Comparison of ENCODE assay signal across 8 cellular contexts in the genomic region with DNA sequence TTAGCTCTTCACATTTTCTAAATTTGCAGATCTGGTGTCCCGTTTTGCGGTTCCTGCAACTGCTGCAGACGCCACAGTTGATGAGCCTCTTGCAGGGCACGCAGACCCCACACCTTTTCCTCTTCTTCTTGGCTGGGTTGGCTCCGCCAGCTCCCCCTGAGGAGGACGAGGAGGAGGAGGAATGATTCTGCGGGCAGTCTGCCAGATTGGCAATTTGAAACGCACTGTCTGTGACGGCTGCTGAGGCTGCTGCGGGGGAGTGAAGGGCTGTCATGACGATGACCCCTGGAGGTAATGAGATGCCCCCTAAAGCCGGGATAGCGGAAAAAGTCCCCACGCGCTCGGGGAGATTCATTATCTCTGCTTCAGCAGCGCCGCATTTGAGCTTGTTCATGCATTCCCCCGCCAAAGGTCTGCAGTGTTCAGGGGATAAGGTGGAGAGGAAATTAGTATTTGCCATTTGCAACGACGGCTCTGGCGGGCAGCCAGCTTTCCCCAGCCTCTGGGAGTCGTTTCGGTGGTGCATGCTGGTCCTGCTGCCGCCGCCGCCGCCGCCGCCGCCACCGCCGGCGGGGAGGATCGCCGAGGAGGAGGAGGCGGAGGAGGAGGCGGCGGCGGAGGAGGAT. TPM values are rescaled to one million over a fixed set of nuclear protein-coding genes. Genes with fewer than 3 reads are reported as not detected.
A peak's percentile ranks its signal among the peaks of the same experiment; 100 is the strongest.
DNase-seq lines count a peak whose midpoint lies in the region; ATAC-seq and TF ChIP-seq lines count a peak whose summit lies in the region.

No MANE protein-coding gene starts in this region.

- H2BK5ac ChIP-seq in IMR-90 (ENCODE audit: low read depth, low read length, poor library complexity, severe bottlenecking) = no peak overlapping the region

- H3K4me1 Mint-ChIP-seq in activated T-helper 2 cell treated with anti-CD3 and anti-CD28 coated beads, Interferon-gamma antibody, Interleukin-2, Interleukin-4, amounts not matched to agents 10 μg/mL and 5 μg/mL and 100 μg/mL, durations not matched to agents 14 hours and 24 hours and 36 hours (ENCODE audit: low read depth) = peaks cover 23% of the 10 kb centered on the region
- peaks cover 88% of the 10 kb centered on the region for H3K4me1 Mint-ChIP-seq in nephron progenitor cell

- H3K9me1 ChIP-seq in IMR-90 (ENCODE audit: insufficient read depth, low read length) = no peaks in the 10 kb centered on the region

- BruUV-seq in IMR-90 (replicated peaks; lab: Mats Ljungman, UMichigan) = no TSS peak

- intact Hi-C loops in IMR-90 (cut with micrococcal nuclease) (no loop called here), upper lobe of right lung (cut with DNase I) (no loop called here)
- intact Hi-C loops in activated T-helper 2 cell treated with anti-CD3 and anti-CD28 coated beads, Interferon-gamma antibody, Interleukin-2, Interleukin-4, amounts not matched to agents 10 μg/mL and 5 μg/mL and 100 μg/mL, durations not matched to agents 14 hours and 24 hours and 36 hours (cut with micrococcal nuclease) = no loop called here

- DNase-seq in DMS53 (lab: John Stamatoyannopoulos, UW) (peak; percentile 85), IMR-90 (peak; percentile 17), Peyer's patch (peak; percentile 22 to 80 (median 78)), foreskin melanocyte (peak; percentile 10), nephron progenitor cell (peak; percentile 80), upper lobe of right lung (peak; percentile 88)
- no peak for DNase-seq in activated T-helper 2 cell treated with anti-CD3 and anti-CD28 coated beads, Interferon-gamma antibody, Interleukin-2, Interleukin-4, amounts not matched to agents 10 μg/mL and 5 μg/mL and 100 μg/mL, durations not matched to agents 14 hours and 24 hours and 36 hours (ENCODE audit: low spot score)

- H3K4me1 ChIP-seq in IMR-90 (ENCODE audit: control insufficient read depth, insufficient read depth, low read length) (no peaks in the 10 kb centered on the region), Peyer's patch (peaks cover 0 to 14% (median 2%) of the 10 kb centered on the region in 4 donors), upper lobe of right lung (peaks cover 4% of the 10 kb centered on the region)

- TF ChIP-seq POLR2A in IMR-90 (IDR thresholded peaks at IDR 0.05; ENCODE audit: low read depth, low read length) (no peak), Peyer's patch (IDR thresholded peaks at IDR 0.05) (peak in 1 of 2 donors; percentile 8)

- CTCF ChIA-PET in IMR-90 (lab: Yijun Ruan, JAX) = no interaction called here

- H3K18ac ChIP-seq in IMR-90 (ENCODE audit: low read depth, low read length) = no peak overlapping the region

- H3K79me1 ChIP-seq in IMR-90 (ENCODE audit: low read depth in 1 of 2, low read length in 2 of 2) = no peaks in the 10 kb centered on the region

- H4K91ac ChIP-seq in IMR-90 (ENCODE audit: insufficient read depth, low read depth, low read length) = no peak overlapping the region

- H3K4me3 Mint-ChIP-seq in activated T-helper 2 cell treated with anti-CD3 and anti-CD28 coated beads, Interferon-gamma antibody, Interleukin-2, Interleukin-4, amounts not matched to agents 10 μg/mL and 5 μg/mL and 100 μg/mL, durations not matched to agents 14 hours and 24 hours and 36 hours (ENCODE audit: low read depth) = peak overlapping the region; percentile 72
- H3K4me3 Mint-ChIP-seq in nephron progenitor cell = peak overlapping the region; percentile 83

- H3K9me3 Mint-ChIP-seq in activated T-helper 2 cell treated with anti-CD3 and anti-CD28 coated beads, Interferon-gamma antibody, Interleukin-2, Interleukin-4, amounts not matched to agents 10 μg/mL and 5 μg/mL and 100 μg/mL, durations not matched to agents 14 hours and 24 hours and 36 hours = no peaks in the 10 kb centered on the region
- no peaks in the 10 kb centered on the region for H3K9me3 Mint-ChIP-seq in nephron progenitor cell

- no peak overlapping the region for H3K4ac ChIP-seq in IMR-90 (ENCODE audit: low read depth, low read length)

- ATAC-seq in GM21576 (IDR thresholded peaks at IDR 0.05; ENCODE audit: unreplicated experiment) (peak; percentile 22), IMR-90 (ENCODE audit: low read depth) (peak; percentile 63), upper lobe of right lung (peak; percentile 72)

- dilution Hi-C loops in IMR-90 (cut with HindIII; ENCODE audit: low sequenced_read_pairs, unreplicated experiment) = no loop called here

- POLR2A ChIA-PET in IMR-90 (lab: Charles Lee; ENCODE audit: unreplicated experiment) = no interaction called here

- H2BK120ac ChIP-seq in IMR-90 (ENCODE audit: low read depth, low read length) = no peak overlapping the region

- in situ Hi-C loops in IMR-90 (cut with MboI; ENCODE audit: low sequenced_read_pairs) = no loop called here

- no peak overlapping the region for H2AK9ac ChIP-seq in IMR-90 (replicated peaks; ENCODE audit: low read depth, low read length, poor library complexity)

- H2AK5ac ChIP-seq in IMR-90 (ENCODE audit: low read depth, low read length) = no peak overlapping the region

- peaks cover 12% of the 10 kb centered on the region for H3K27me3 ChIP-seq in IMR-90 (ENCODE audit: control insufficient read depth, insufficient read depth, low read length)
- no peaks in the 10 kb centered on the region for H3K27me3 ChIP-seq in Peyer's patch
- H3K27me3 ChIP-seq in upper lobe of right lung = peaks cover 19% of the 10 kb centered on the region

- no peaks in the 10 kb centered on the region for H3K36me3 Mint-ChIP-seq in activated T-helper 2 cell treated with anti-CD3 and anti-CD28 coated beads, Interferon-gamma antibody, Interleukin-2, Interleukin-4, amounts not matched to agents 10 μg/mL and 5 μg/mL and 100 μg/mL, durations not matched to agents 14 hours and 24 hours and 36 hours (ENCODE audit: low read depth)
- no peaks in the 10 kb centered on the region for H3K36me3 Mint-ChIP-seq in nephron progenitor cell (ENCODE audit: low read depth)

- WGBS in IMR-90 (ENCODE audit: extremely low coverage in 2 of 2, insufficient read length in 1 of 2), 2 experiments = 3% methylated on average over 7 of the region's 40 CpGs; no CpG with 5 or more reads in 1 of the 2 experiments

- H3K27ac Mint-ChIP-seq in activated T-helper 2 cell treated with anti-CD3 and anti-CD28 coated beads, Interferon-gamma antibody, Interleukin-2, Interleukin-4, amounts not matched to agents 10 μg/mL and 5 μg/mL and 100 μg/mL, durations not matched to agents 14 hours and 24 hours and 36 hours = no peak overlapping the region
- H3K27ac Mint-ChIP-seq in nephron progenitor cell = peak overlapping the region; percentile 99

- no peak overlapping the region for H3K23ac ChIP-seq in IMR-90 (ENCODE audit: low read depth, low read length)

- no peak overlapping the region for H3K9ac ChIP-seq in IMR-90 (ENCODE audit: low read depth, low read length)

- H3K27me3 Mint-ChIP-seq in activated T-helper 2 cell treated with anti-CD3 and anti-CD28 coated beads, Interferon-gamma antibody, Interleukin-2, Interleukin-4, amounts not matched to agents 10 μg/mL and 5 μg/mL and 100 μg/mL, durations not matched to agents 14 hours and 24 hours and 36 hours (ENCODE audit: low read depth) = peaks cover 69% of the 10 kb centered on the region
- H3K27me3 Mint-ChIP-seq in nephron progenitor cell (ENCODE audit: low read depth, poor library complexity) = peaks cover 2% of the 10 kb centered on the region

- no peak for TF ChIP-seq RAD21 in IMR-90 (IDR thresholded peaks at IDR 0.05; ENCODE audit: low read length)

- no peak overlapping the region for H4K8ac ChIP-seq in IMR-90 (ENCODE audit: low read depth in 2 of 2, low read length in 2 of 2)

- no peak overlapping the region for H2BK15ac ChIP-seq in IMR-90 (ENCODE audit: low read depth, low read length)

- H3K27ac ChIP-seq in IMR-90 (ENCODE audit: insufficient read depth, low read length) (no peak overlapping the region), Peyer's patch (peak overlapping the region in 3 of 4 donors; percentile 39 to 90 (median 88)), upper lobe of right lung (no peak overlapping the region)

- H3K4me2 ChIP-seq in IMR-90 (ENCODE audit: low read depth, low read length) = peak overlapping the region; percentile 77

- H3K4me3 ChIP-seq in IMR-90 (ENCODE audit: insufficient read depth, low read depth, low read length) (peak overlapping the region; percentile 36), Peyer's patch (peak overlapping the region; percentile 45 to 74 (median 57)), upper lobe of right lung (peak overlapping the region; percentile 55)

- H2AFZ ChIP-seq in IMR-90 (replicated peaks; ENCODE audit: low read length, poor library complexity) = peak overlapping the region; percentile 73

- TF ChIP-seq CTCF in IMR-90 (conservative IDR thresholded peaks at IDR 0.05; ENCODE audit: low read depth, low read length) = no peak
- TF ChIP-seq CTCF in Peyer's patch (IDR thresholded peaks at IDR 0.05) = no peak
- no peak for TF ChIP-seq CTCF in nephron progenitor cell (IDR thresholded peaks at IDR 0.05)
- TF ChIP-seq CTCF in upper lobe of right lung (IDR thresholded peaks at IDR 0.05) = no peak

- no peak overlapping the region for H3K14ac ChIP-seq in IMR-90 (replicated peaks; ENCODE audit: low read depth, low read length)

- H3K56ac ChIP-seq in IMR-90 (ENCODE audit: extremely low read depth, insufficient read depth, low read length) = no peak overlapping the region

- no peak overlapping the region for H4K5ac ChIP-seq in IMR-90 (ENCODE audit: low read depth, low read length)

- H3K36me3 ChIP-seq in IMR-90 (ENCODE audit: control insufficient read depth, insufficient read depth, low read length) (no peaks in the 10 kb centered on the region), Peyer's patch (no peaks in the 10 kb centered on the region), upper lobe of right lung (no peaks in the 10 kb centered on the region)

- H3K9me3 ChIP-seq in IMR-90 (ENCODE audit: control insufficient read depth, insufficient read depth, low read length) (no peaks in the 10 kb centered on the region), Peyer's patch (no peaks in the 10 kb centered on the region), upper lobe of right lung (no peaks in the 10 kb centered on the region)

- H2BK20ac ChIP-seq in IMR-90 (ENCODE audit: low read depth, low read length) = no peak overlapping the region

- H4K20me1 ChIP-seq in IMR-90 (ENCODE audit: insufficient read depth, low read length) = no peaks in the 10 kb centered on the region

TF ChIP-seq in IMR-90, 13 proteins besides CTCF, POLR2A, EP300 and RAD21 (continues in another document):
- TF ChIP-seq CHD1 (IDR thresholded peaks at IDR 0.05; ENCODE audit: low read depth, low read length) (no peak), RFX5 (IDR thresholded peaks at IDR 0.05; ENCODE audit: low read depth, low read length) (no peak), SMC3 (IDR thresholded peaks at IDR 0.05; ENCODE audit: low read depth, low read length) (no peak), MAFK (IDR thresholded peaks at IDR 0.05; ENCODE audit: low read depth, low read length) (no peak)

RNA-seq across cellular contexts. Expression of a gene that starts 3.8 kb away (rescaled TPM):
- total RNA-seq in IMR-90 (2012; rRNA removed) (under 0.01 TPM in 1 of 2 replicates, not detected in the other), Peyer's patch (1 to 10 TPM; 3.3 to 5.0 (median 3.4) TPM), upper lobe of right lung (0.61 TPM)
- not detected in 2 replicates for polyA plus RNA-seq in IMR-90 (2012; rRNA removed)
- not detected in 2 replicates for polyA plus RNA-seq in IMR-90 (2012; cell fraction: cytosol; rRNA removed)
- not detected in 2 replicates for polyA plus RNA-seq in IMR-90 (2012; cell fraction: nucleus; rRNA removed; ENCODE audit: low replicate concordance)
- not detected in 2 replicates for total RNA-seq in activated T-helper 2 cell treated with anti-CD3 and anti-CD28 coated beads, Interferon-gamma antibody, Interleukin-2, Interleukin-4, amounts not matched to agents 10 μg/mL and 5 μg/mL and 100 μg/mL, durations not matched to agents 14 hours and 24 hours and 36 hours

Comparison
In these comparisons a context has a peak if more than half of its experiments do, and no peak if none do; other contexts are left out.
1. ATAC-seq: peak in every context shown above with its lines; median percentile 72 in upper lobe of right lung; 63 in IMR-90; 22 in GM21576.
2. H3K27ac ChIP-seq: peak in Peyer's patch (3 of 4); none in IMR-90 (single experiment) and upper lobe of right lung (single experiment).
3. Peak in every context shown above with its lines, with median percentiles within 50 percentile points of each other: H3K4me3 ChIP-seq.